Comparison of ENCODE assay signal across 8 cellular contexts in the genomic region with DNA sequence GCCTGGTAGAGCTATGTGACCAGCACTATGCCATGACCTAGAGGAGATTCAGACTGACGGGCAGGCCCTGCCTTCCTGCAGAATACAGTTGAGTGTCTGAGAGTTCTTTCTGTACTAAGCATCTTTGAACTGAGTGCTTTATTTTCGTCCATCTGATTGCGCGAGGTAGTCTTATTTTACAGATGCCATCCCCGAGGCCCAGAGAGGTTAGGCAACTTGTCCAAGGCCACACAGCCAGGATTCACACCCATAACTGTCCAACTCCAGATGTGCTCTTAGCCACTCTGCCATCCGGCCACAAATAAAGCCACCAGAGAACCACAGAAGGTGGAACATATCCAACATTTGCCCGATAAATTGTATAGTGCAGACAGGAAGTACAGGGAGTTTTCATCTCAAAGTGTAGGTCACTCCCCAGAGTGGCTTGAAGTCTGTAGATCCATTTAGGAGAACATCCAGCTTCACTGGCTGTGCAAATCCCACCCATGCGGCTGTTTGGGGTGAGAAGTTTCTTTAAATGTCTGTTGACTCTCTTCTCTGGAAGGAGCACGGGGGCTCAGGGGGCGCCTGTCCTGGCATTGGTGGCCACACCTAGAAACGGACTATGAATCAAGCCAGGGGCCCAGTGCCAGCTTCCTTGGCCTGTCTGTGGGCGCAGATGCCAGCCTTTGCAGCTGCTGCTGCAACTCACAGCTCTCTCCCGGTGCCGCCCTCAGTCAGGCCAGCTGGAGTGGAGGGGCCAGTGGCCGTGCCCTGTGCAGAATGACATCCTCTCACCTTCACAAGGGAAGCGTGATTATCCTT. TPM values are rescaled to one million over a fixed set of nuclear protein-coding genes. Genes with fewer than 3 reads are reported as not detected.
DNase-seq lines count a peak whose midpoint lies in the region; ATAC-seq and TF ChIP-seq lines count a peak whose summit lies in the region.

No MANE protein-coding gene starts in this region.

- H3K79me1 ChIP-seq in mesenchymal stem cell (replicated peaks; ENCODE audit: low read length, poor library complexity, severe bottlenecking) = peaks cover 47% of the 10 kb centered on the region

- no peak for TF ChIP-seq CTCF in mammary epithelial cell (conservative IDR thresholded peaks at IDR 0.05 in 1 of 2, IDR thresholded peaks at IDR 0.05 in 1 of 2; ENCODE audit: extremely low read depth in 1 of 2, insufficient read depth in 1 of 2, low read depth in 1 of 2, low read length in 2 of 2)

- H3K9ac ChIP-seq in mammary epithelial cell (ENCODE audit: insufficient read depth, low read length) (peak overlapping the region; percentile 57), mesenchymal stem cell (ENCODE audit: low read length) (peak overlapping the region; percentile 70)

- H3K4me1 Mint-ChIP-seq in activated CD4-positive, alpha-beta memory T cell treated with anti-CD3 and anti-CD28 coated beads for 36 hours (ENCODE audit: low read depth) = peaks cover 23% of the 10 kb centered on the region
- H3K4me1 Mint-ChIP-seq in activated CD4-positive, alpha-beta T cell treated with anti-CD3 and anti-CD28 coated beads for 36 hours = peaks cover 31% of the 10 kb centered on the region

- in situ Hi-C loops in mammary epithelial cell (cut with MboI; ENCODE audit: low sequenced_read_pairs in 2 of 2) = no loop called here

- H3K4me3 ChIP-seq in mammary epithelial cell (replicated peaks in 1 of 3; ENCODE audit: insufficient read depth in 1 of 3, low read depth in 2 of 3, low read length in 3 of 3) (no peak overlapping the region), mesenchymal stem cell (ENCODE audit: insufficient read depth in 1 of 2, low read depth in 1 of 2, low read length in 2 of 2) (peak overlapping the region in 1 of 2 experiments; percentile 47)

- H3K27ac ChIP-seq in mammary epithelial cell (ENCODE audit: insufficient read depth, low read depth, low read length) (peak overlapping the region; percentile 88), mesenchymal stem cell (ENCODE audit: low read length, poor library complexity, severe bottlenecking) (peak overlapping the region; percentile 70)

- H3K27me3 Mint-ChIP-seq in activated CD4-positive, alpha-beta memory T cell treated with anti-CD3 and anti-CD28 coated beads for 36 hours = peaks cover 1% of the 10 kb centered on the region
- no peaks in the 10 kb centered on the region for H3K27me3 Mint-ChIP-seq in activated CD4-positive, alpha-beta T cell treated with anti-CD3 and anti-CD28 coated beads for 36 hours

- peak overlapping the region; percentile 90 for H4K8ac ChIP-seq in mesenchymal stem cell (ENCODE audit: low read length)

- WGBS in mammary epithelial cell (ENCODE audit: low coverage, missing lambda C conversion rate) = 32% methylated on average over 15 of the region's 16 CpGs
- 95% methylated on average over 16 of the region's 16 CpGs for WGBS in mesenchymal stem cell

- H3K9me3 ChIP-seq in mammary epithelial cell (replicated peaks; ENCODE audit: insufficient read depth, low read length) = no peaks in the 10 kb centered on the region
- no peaks in the 10 kb centered on the region for H3K9me3 ChIP-seq in mesenchymal stem cell (ENCODE audit: control insufficient read depth, low read length)

- dilution Hi-C loops in mammary epithelial cell (cut with HindIII; ENCODE audit: low sequenced_read_pairs) = no loop called here

- no TSS peak for BruUV-seq in mammary epithelial cell (replicated peaks; lab: Mats Ljungman, UMichigan)

- H2BK5ac ChIP-seq in mesenchymal stem cell (ENCODE audit: low read depth, low read length, poor library complexity, severe bottlenecking) = no peak overlapping the region

- peak overlapping the region; percentile 85 to 87 for H3K18ac ChIP-seq in mesenchymal stem cell (ENCODE audit: low read depth in 1 of 2, low read length in 2 of 2)

- H3K36me3 Mint-ChIP-seq in activated CD4-positive, alpha-beta memory T cell treated with anti-CD3 and anti-CD28 coated beads for 36 hours = no peaks in the 10 kb centered on the region
- no peaks in the 10 kb centered on the region for H3K36me3 Mint-ChIP-seq in activated CD4-positive, alpha-beta T cell treated with anti-CD3 and anti-CD28 coated beads for 36 hours (ENCODE audit: low read depth)

- POLR2A ChIA-PET in activated CD4-positive, alpha-beta memory T cell treated with anti-CD3 and anti-CD28 coated beads for 36 hours (lab: Charles Lee) = interaction anchor here (1.4 kb wide), 1 partner anchor 79 kb away, joined by 3 read pairs; no protein-coding TSS in a partner anchor
- POLR2A ChIA-PET in activated CD4-positive, alpha-beta T cell treated with anti-CD3 and anti-CD28 coated beads for 36 hours (lab: Charles Lee) = no interaction called here

- H2BK15ac ChIP-seq in mesenchymal stem cell (ENCODE audit: low read depth, poor library complexity, severe bottlenecking) = peak overlapping the region; percentile 29

- peaks cover 89% of the 10 kb centered on the region for H3K79me2 ChIP-seq in mammary epithelial cell (ENCODE audit: insufficient read depth, low read length)

- H3K27me3 ChIP-seq in mammary epithelial cell (ENCODE audit: insufficient read depth, low read length) (no peaks in the 10 kb centered on the region), mesenchymal stem cell (ENCODE audit: control insufficient read depth in 1 of 2, insufficient read depth in 1 of 2, low read length in 2 of 2) (no peaks in the 10 kb centered on the region)

- H3K4me1 ChIP-seq in mammary epithelial cell (ENCODE audit: insufficient read depth, low read length) = peaks cover 96% of the 10 kb centered on the region
- H3K4me1 ChIP-seq in mesenchymal stem cell (ENCODE audit: control insufficient read depth, insufficient read depth, low read depth, low read length) = peaks cover 49% of the 10 kb centered on the region

- H3K23ac ChIP-seq in mesenchymal stem cell (ENCODE audit: low read length in 2 of 2) = peak overlapping the region in 1 of 2 experiments; percentile 15

- H3K9me3 Mint-ChIP-seq in activated CD4-positive, alpha-beta memory T cell treated with anti-CD3 and anti-CD28 coated beads for 36 hours = no peaks in the 10 kb centered on the region
- H3K9me3 Mint-ChIP-seq in activated CD4-positive, alpha-beta T cell treated with anti-CD3 and anti-CD28 coated beads for 36 hours (ENCODE audit: low read depth) = no peaks in the 10 kb centered on the region

- no peak for ATAC-seq in activated CD4-positive, alpha-beta T cell treated with anti-CD3 and anti-CD28 coated beads for 36 hours

- peak overlapping the region; percentile 64 to 91 for H3K4ac ChIP-seq in mesenchymal stem cell (ENCODE audit: low read depth in 1 of 2, low read length in 2 of 2)

- H2AK5ac ChIP-seq in mesenchymal stem cell (ENCODE audit: low read length, severe bottlenecking) = peak overlapping the region; percentile 88

- no peak overlapping the region for H3K4me3 Mint-ChIP-seq in activated CD4-positive, alpha-beta memory T cell treated with anti-CD3 and anti-CD28 coated beads for 36 hours
- H3K4me3 Mint-ChIP-seq in activated CD4-positive, alpha-beta T cell treated with anti-CD3 and anti-CD28 coated beads for 36 hours = no peak overlapping the region

- CTCF ChIA-PET in mammary epithelial cell (lab: Charles Lee; ENCODE audit: low non-redundant PET) = interaction anchor here (0.6 to 0.8 kb wide), 3 partner anchors 50 to 79 kb away, joined by 3 to 4 read pairs (median 3); no protein-coding TSS in a partner anchor
- CTCF ChIA-PET in activated CD4-positive, alpha-beta memory T cell treated with anti-CD3 and anti-CD28 coated beads for 36 hours (lab: Charles Lee) = interaction anchor here (1.2 to 2.8 kb wide), 6 partner anchors 10 to 79 kb away, joined by 3 to 15 read pairs (median 8); no protein-coding TSS in a partner anchor
- CTCF ChIA-PET in activated CD4-positive, alpha-beta T cell treated with anti-CD3 and anti-CD28 coated beads for 36 hours (lab: Charles Lee) = interaction anchor here (0.6 to 2.5 kb wide), 7 partner anchors 10 to 1474 kb away, joined by 3 to 11 read pairs (median 6); no protein-coding TSS in a partner anchor

- H2AFZ ChIP-seq in mammary epithelial cell (ENCODE audit: low read depth, low read length) (no peak overlapping the region), mesenchymal stem cell (ENCODE audit: low read depth, low read length) (no peak overlapping the region)

- H3K36me3 ChIP-seq in mammary epithelial cell (ENCODE audit: insufficient read depth, low read length) (peaks cover 2% of the 10 kb centered on the region), mesenchymal stem cell (ENCODE audit: control insufficient read depth in 1 of 2, insufficient read depth in 2 of 2, low read depth in 1 of 2, low read length in 2 of 2) (peaks cover 4 to 15% of the 10 kb centered on the region in 2 experiments)

- no peaks in the 10 kb centered on the region for H4K20me1 ChIP-seq in mammary epithelial cell (ENCODE audit: insufficient read depth, low read length)

- no peak overlapping the region for H3K27ac Mint-ChIP-seq in activated CD4-positive, alpha-beta memory T cell treated with anti-CD3 and anti-CD28 coated beads for 36 hours
- H3K27ac Mint-ChIP-seq in activated CD4-positive, alpha-beta T cell treated with anti-CD3 and anti-CD28 coated beads for 36 hours = no peak overlapping the region

- H2BK12ac ChIP-seq in mesenchymal stem cell (ENCODE audit: low read length in 2 of 2) = peak overlapping the region; percentile 46 to 59

- H3K4me2 ChIP-seq in mammary epithelial cell (ENCODE audit: insufficient read depth, low read depth, low read length) (peak overlapping the region; percentile 65), mesenchymal stem cell (ENCODE audit: low read length, poor library complexity, severe bottlenecking) (no peak overlapping the region)

- intact Hi-C loops in mammary epithelial cell (cut with micrococcal nuclease) = loop anchor here (1.0 kb wide), 2 partner anchors 23 to 34 kb away; no protein-coding TSS in a partner anchor
- intact Hi-C loops in activated CD4-positive, alpha-beta memory T cell treated with anti-CD3 and anti-CD28 coated beads for 36 hours (cut with micrococcal nuclease) = no loop called here
- intact Hi-C loops in activated CD4-positive, alpha-beta T cell treated with anti-CD3 and anti-CD28 coated beads for 36 hours (cut with DNase I, micrococcal nuclease) = loop anchor here in 1 of 2 experiments (2.0 kb wide), 1 partner anchor 40 kb away; no protein-coding TSS in a partner anchor

- H2BK120ac ChIP-seq in mesenchymal stem cell (ENCODE audit: low read depth, low read length) = peak overlapping the region; percentile 65

- peak overlapping the region in 1 of 2 experiments; percentile 57 for H3K14ac ChIP-seq in mesenchymal stem cell (ENCODE audit: low read length in 2 of 2)

- H4K91ac ChIP-seq in mesenchymal stem cell (ENCODE audit: low read length) = peak overlapping the region; percentile 96

- DNase-seq in LHCN-M2 (ENCODE audit: low read depth) (peak; percentile 96), mammary epithelial cell (peak; percentile 75), mesenchymal stem cell (no peak), superior temporal gyrus (ENCODE audit: extremely low spot score) (peak; percentile 89), hepatic stellate cell (ENCODE audit: low spot score) (no peak), DMS114 treated with DMSO at 0.1 percent for 48 hours (lab: John Stamatoyannopoulos, UW; ENCODE audit: unreplicated experiment) (no peak)
- DNase-seq in activated CD4-positive, alpha-beta memory T cell treated with anti-CD3 and anti-CD28 coated beads for 36 hours = no peak
- no peak for DNase-seq in activated CD4-positive, alpha-beta T cell treated with anti-CD3 and anti-CD28 coated beads for 36 hours

RNA-seq across cellular contexts. Expression of a gene that starts 11.1 kb away (rescaled TPM):
- total RNA-seq in LHCN-M2 (2014; rRNA removed) = 32.9 and 40.6 TPM in 2 replicates
- polyA plus RNA-seq in LHCN-M2 (2012) = 26.2 TPM
- total RNA-seq in mammary epithelial cell = 10 to 100 TPM; 32.4 to 85.0 TPM
- polyA plus RNA-seq in mammary epithelial cell = 18.1 TPM
- 35.7 TPM for polyA minus RNA-seq in mammary epithelial cell
- 14.6 TPM for polyA plus RNA-seq in mesenchymal stem cell (2013, experiment 1 of 2)
- polyA plus RNA-seq in mesenchymal stem cell (2013, experiment 2 of 2) = 14.4 TPM
- under 1 TPM; 0.19 to 0.31 TPM for total RNA-seq in activated CD4-positive, alpha-beta memory T cell treated with anti-CD3 and anti-CD28 coated beads for 36 hours
- under 1 TPM; 0.46 to 0.47 TPM for total RNA-seq in activated CD4-positive, alpha-beta T cell treated with anti-CD3 and anti-CD28 coated beads for 36 hours

Comparison
In these comparisons a context has a peak if more than half of its experiments do, and no peak if none do; other contexts are left out.
1. DNase-seq: peak in LHCN-M2 (single experiment), mammary epithelial cell (single experiment) and superior temporal gyrus (single experiment); none in mesenchymal stem cell (single experiment), activated CD4-positive, alpha-beta memory T cell treated with anti-CD3 and anti-CD28 coated beads for 36 hours (single experiment), hepatic stellate cell (single experiment), activated CD4-positive, alpha-beta T cell treated with anti-CD3 and anti-CD28 coated beads for 36 hours (single experiment) and DMS114 treated with DMSO at 0.1 percent for 48 hours (single experiment).
2. RNA of a gene that starts 11.1 kb away (total RNA-seq): 32.4 to 85.0 TPM in mammary epithelial cell and 32.9 to 40.6 TPM in LHCN-M2; 0.46 to 0.47 TPM in activated CD4-positive, alpha-beta T cell treated with anti-CD3 and anti-CD28 coated beads for 36 hours and 0.19 to 0.31 TPM in activated CD4-positive, alpha-beta memory T cell treated with anti-CD3 and anti-CD28 coated beads for 36 hours; every median in the first group is over 10 times any median in the second.